Comparison of ENCODE assay signal across 12 cellular contexts in genomic region chr4:182922551-182923284, GRCh38. TPM values are rescaled to one million over a fixed set of nuclear protein-coding genes. Genes with fewer than 3 reads are reported as not detected.
DNase-seq lines count a peak whose midpoint lies in the region; ATAC-seq, FAIRE-seq and TF ChIP-seq lines count a peak whose summit lies in the region.
"Had no signal": no experiment of that assay in that cellular context is flagged by ENCODE, and none has a peak within 500 bp of the region (broad histone marks: within the 10 kb centered on the region; RNA-seq: fewer than 3 reads in every experiment).

No MANE protein-coding gene starts in this region.

- H3K27ac ChIP-seq in small intestine (ENCODE audit: low read depth in 1 of 2, low read length in 1 of 2), result no peak overlapping the region
- H3K27ac ChIP-seq in adrenal gland, result no peak overlapping the region
- H3K27ac ChIP-seq: heart right ventricle had no signal

- in situ Hi-C loops in SK-MEL-5 (cut with HindIII; ENCODE audit: low pct_unique_long_range_greater_than_20kb, low sequenced_read_pairs), result no loop called here

- no peak for TF ChIP-seq CTCF in adrenal gland (IDR thresholded peaks at IDR 0.05)

- FAIRE-seq in small intestine (lab: Jason Lieb, UNC), result no peak

- DNase-seq in HT-29 (ENCODE audit: low spot score) (peak; percentile 61), SK-MEL-5 (ENCODE audit: low read depth, low spot score) (peak; percentile 33), kidney glomerular epithelial cell (lab: John Stamatoyannopoulos, UW) (peak; percentile 90), small intestine (peak; percentile 58), adrenal gland (no peak)
- DNase-seq in activated effector memory CD4-positive, alpha-beta T cell treated with anti-CD3 and anti-CD28 coated beads, Interleukin-2, amount 50 U/mL, for 16 hours, result no peak
- DNase-seq: activated CD4-positive, alpha-beta memory T cell treated with anti-CD3 and anti-CD28 coated beads, Interleukin-2, amount 10 ng/mL, durations not matched to agents 7 days and 5 days; CD8-positive, alpha-beta memory T cell; effector memory CD8-positive, alpha-beta T cell; heart right ventricle; NCI-H774 had no signal

- H3K27me3 ChIP-seq in small intestine (ENCODE audit: control insufficient read depth in 2 of 2, insufficient read depth in 2 of 2, low read length in 2 of 2) (no peaks in the 10 kb centered on the region), adrenal gland (no peaks in the 10 kb centered on the region)

- no peaks in the 10 kb centered on the region for H3K36me3 ChIP-seq in small intestine (ENCODE audit: control insufficient read depth in 2 of 2, insufficient read depth in 2 of 2, low read length in 2 of 2)
- H3K36me3 ChIP-seq in adrenal gland (replicated peaks in 1 of 2), result no peaks in the 10 kb centered on the region
- H3K36me3 ChIP-seq: heart right ventricle had no signal

- intact Hi-C loops in adrenal gland (cut with DNase I), result loop anchor here in 1 of 2 donors (10.0 kb wide), 1 partner anchor 438 kb away; no protein-coding TSS in a partner anchor

- WGBS in small intestine, 3 donors, result 20 to 41% (median 25%) methylated on average over 13 of the region's 13 CpGs
- 71 to 85% (median 80%) methylated on average over 13 of the region's 13 CpGs for WGBS in adrenal gland, 4 donors

- H3K4me1 ChIP-seq in small intestine (ENCODE audit: control insufficient read depth in 2 of 2, insufficient read depth in 1 of 2, low read depth in 1 of 2, low read length in 1 of 2) (peaks cover 0 to 10% of the 10 kb centered on the region in 2 donors), adrenal gland (replicated peaks in 1 of 2) (peaks cover 6% of the 10 kb centered on the region in 2 donors)

- no peak for ATAC-seq in HG03342 (IDR thresholded peaks at IDR 0.05; ENCODE audit: unreplicated experiment)
- ATAC-seq: effector memory CD8-positive, alpha-beta T cell; heart right ventricle had no signal

- H3K4me3 ChIP-seq in small intestine (ENCODE audit: low read depth in 1 of 2, low read length in 2 of 2), result no peak overlapping the region
- H3K4me3 ChIP-seq in adrenal gland, result no peak overlapping the region
- H3K4me3 ChIP-seq: heart right ventricle had no signal

- H3K9me3 ChIP-seq in small intestine (ENCODE audit: control insufficient read depth, low read depth) (no peaks in the 10 kb centered on the region), adrenal gland (replicated peaks in 1 of 3) (no peaks in the 10 kb centered on the region)
- H3K9me3 ChIP-seq: heart right ventricle had no signal

- no peak for TF ChIP-seq POLR2A in adrenal gland (IDR thresholded peaks at IDR 0.05)

RNA-seq across cellular contexts. Expression of gene DCTD, which starts 5.5 kb away (rescaled TPM):
- 44.1 and 55.1 TPM in 2 replicates for total RNA-seq in HT-29 (2014; rRNA removed; shearing (Covaris generic))
- total RNA-seq in SK-MEL-5 (2014; rRNA removed; shearing (Covaris generic)), result 82.2 and 92.7 TPM in 2 replicates
- polyA plus RNA-seq in SK-MEL-5 (2015; cell fraction: cytosol; rRNA removed), result 101 and 125 TPM in 2 replicates
- 129 and 145 TPM in 2 replicates for polyA plus RNA-seq in SK-MEL-5 (2015; cell fraction: nucleus; rRNA removed)
- polyA plus RNA-seq in small intestine (10 to 100 TPM; 17.9 to 64.8 (median 30.3) TPM), adrenal gland (100 to 1,000 TPM in 2 of 3 donors, 10 to 100 TPM in 1; 54.5 to 164 (median 102) TPM)
- total RNA-seq in adrenal gland, result 100 to 1,000 TPM in 6 of 8 donors, 10 to 100 TPM in 2; 70.0 to 254 (median 126) TPM

Comparison
In these comparisons a context has a peak if more than half of its experiments do, and no peak if none do; other contexts are left out.
1. DNase-seq: peak in HT-29 (single experiment), SK-MEL-5 (single experiment), kidney glomerular epithelial cell (single experiment) and small intestine (single experiment); none in adrenal gland (0 of 7) and activated effector memory CD4-positive, alpha-beta T cell treated with anti-CD3 and anti-CD28 coated beads, Interleukin-2, amount 50 U/mL, for 16 hours (single experiment).